Comparison of ENCODE assay signal across 8 cellular contexts in genomic region chr10:35643151-35643975, GRCh38. TPM values are rescaled to one million over a fixed set of nuclear protein-coding genes. Genes with fewer than 3 reads are reported as not detected.
DNase-seq lines count a peak whose midpoint lies in the region; ATAC-seq, FAIRE-seq and TF ChIP-seq lines count a peak whose summit lies in the region.

No MANE protein-coding gene starts in this region.

- H3K9me3 Mint-ChIP-seq in activated T-cell treated with anti-CD3 and anti-CD28 coated beads, Interleukin-2, amount 50 U/mL, for 72 hours, result no peaks in the 10 kb centered on the region
- peaks cover 0 to 2% (median 0%) of the 10 kb centered on the region in 7 donors for H3K9me3 Mint-ChIP-seq in naive B cell

- H3K27me3 Mint-ChIP-seq in activated T-cell treated with anti-CD3 and anti-CD28 coated beads, Interleukin-2, amount 50 U/mL, for 72 hours (ENCODE audit: low read depth), result peaks cover 21% of the 10 kb centered on the region
- peaks cover 22 to 70% (median 27%) of the 10 kb centered on the region in 3 donors for H3K27me3 Mint-ChIP-seq in naive B cell

- H3K4me1 Mint-ChIP-seq in activated T-cell treated with anti-CD3 and anti-CD28 coated beads, Interleukin-2, amount 50 U/mL, for 72 hours (ENCODE audit: low read depth), result peaks cover 12% of the 10 kb centered on the region
- peaks cover 19 to 39% (median 23%) of the 10 kb centered on the region in 3 donors for H3K4me1 Mint-ChIP-seq in naive B cell

- TF ChIP-seq CTCF in fibroblast of villous mesenchyme (IDR thresholded peaks at IDR 0.05; ENCODE audit: insufficient read depth, low read depth, low read length) (peak; percentile 6), uterus (IDR thresholded peaks at IDR 0.05) (no peak)

- ATAC-seq in activated T-cell treated with anti-CD3 and anti-CD28 coated beads, Interleukin-2, amount 50 U/mL, for 72 hours (replicated peaks in 1 of 2), result no peak
- ATAC-seq in naive B cell (ENCODE audit: low read depth in 2 of 2), result no peak
- ATAC-seq in HG03432 (IDR thresholded peaks at IDR 0.05; ENCODE audit: unreplicated experiment), result no peak

- peak overlapping the region; percentile 67 to 88 for H3K4me3 Mint-ChIP-seq in activated T-cell treated with anti-CD3 and anti-CD28 coated beads, Interleukin-2, amount 50 U/mL, for 72 hours
- peak overlapping the region; percentile 74 to 96 (median 94) for H3K4me3 Mint-ChIP-seq in naive B cell

- H3K27ac ChIP-seq in uterus, result peak overlapping the region; percentile 55 to 58

- no peak for FAIRE-seq in RCC 7860 (lab: Jason Lieb, UNC)

- H3K9me3 ChIP-seq in uterus, result no peaks in the 10 kb centered on the region

- no peak for TF ChIP-seq POLR2A in uterus (IDR thresholded peaks at IDR 0.05)

- DNase-seq in DMS 273 treated with DMSO at 0.1 percent for 48 hours (lab: John Stamatoyannopoulos, UW) (peak; percentile 38), NCI-H128 (lab: John Stamatoyannopoulos, UW; ENCODE audit: unreplicated experiment) (peak; percentile 22), fibroblast of villous mesenchyme (ENCODE audit: low read depth) (peak; percentile 59), naive B cell (peak; percentile 29), uterus (peak; percentile 64 to 72), RCC 7860 (ENCODE audit: low spot score) (no peak)
- peak; percentile 6 to 18 for DNase-seq in activated T-cell treated with anti-CD3 and anti-CD28 coated beads, Interleukin-2, amount 50 U/mL, for 72 hours

- peak overlapping the region; percentile 73 for H3K4me3 ChIP-seq in fibroblast of villous mesenchyme (ENCODE audit: low read depth, low read length)
- peak overlapping the region; percentile 45 to 54 for H3K4me3 ChIP-seq in uterus

- H3K36me3 ChIP-seq in uterus, result no peaks in the 10 kb centered on the region

- no peaks in the 10 kb centered on the region for H3K27me3 ChIP-seq in uterus

- H3K27ac Mint-ChIP-seq in activated T-cell treated with anti-CD3 and anti-CD28 coated beads, Interleukin-2, amount 50 U/mL, for 72 hours, result no peak overlapping the region
- H3K27ac Mint-ChIP-seq in naive B cell, result peak overlapping the region in 2 of 6 donors; percentile 45 to 79

- intact Hi-C loops in uterus (cut with DNase I; ENCODE audit: low total_unique reads), result no loop called here

- H3K4me1 ChIP-seq in uterus, result peaks cover 0 to 3% of the 10 kb centered on the region in 2 donors

- no peaks in the 10 kb centered on the region for H3K36me3 Mint-ChIP-seq in activated T-cell treated with anti-CD3 and anti-CD28 coated beads, Interleukin-2, amount 50 U/mL, for 72 hours (ENCODE audit: insufficient read depth in 2 of 2)
- H3K36me3 Mint-ChIP-seq in naive B cell, result no peaks in the 10 kb centered on the region

RNA-seq across cellular contexts. Expression of gene FZD8, which starts 1.3 kb away (rescaled TPM):
- total RNA-seq in activated T-cell treated with anti-CD3 and anti-CD28 coated beads, Interleukin-2, amount 50 U/mL, for 72 hours, result under 1 TPM; 0.35 to 0.50 TPM
- total RNA-seq in fibroblast of villous mesenchyme (8.7 and 11.2 TPM in 2 replicates), uterus (10 to 100 TPM in 1 of 4 donors, 1 to 10 TPM in 3; 1.8 to 14.9 (median 5.3) TPM)
- polyA plus RNA-seq in naive B cell (ENCODE audit: low read depth in 6 of 6), result not detected

RNA-seq across cellular contexts. Expression of gene GJD4, which starts 38.2 kb away (rescaled TPM):
- not detected for total RNA-seq in activated T-cell treated with anti-CD3 and anti-CD28 coated beads, Interleukin-2, amount 50 U/mL, for 72 hours
- total RNA-seq in fibroblast of villous mesenchyme, result not detected in 2 replicates
- polyA plus RNA-seq in naive B cell (ENCODE audit: low read depth in 6 of 6), result not detected
- not detected for total RNA-seq in uterus
